Comparison of ENCODE assay signal across 28 cellular contexts in genomic region chr3:194991338-194991654, GRCh38.
"Had no signal": no experiment of that assay in that cellular context is flagged by ENCODE, and none has a peak within 500 bp of the region (broad histone marks: within the 10 kb centered on the region; RNA-seq: fewer than 3 reads in every experiment).

No MANE protein-coding gene starts in this region.

- H3K4me3 Mint-ChIP-seq: dendritic cell treated with granulocyte-macrophage colony-stimulating factor and Interleukin-4, amounts not matched to agents 40 ng/mL and 50 ng/mL, for 4 days; effector memory CD8-positive, alpha-beta T cell had no signal

- H3K4me3 ChIP-seq: colonic mucosa, coronary artery, dorsolateral prefrontal cortex, esophagus muscularis mucosa, esophagus squamous epithelium, gastrocnemius medialis, gastroesophageal sphincter, heart left ventricle, heart right ventricle had no signal

- H3K36me3 ChIP-seq: colonic mucosa, esophagus muscularis mucosa, esophagus squamous epithelium, gastrocnemius medialis, gastroesophageal sphincter, heart left ventricle, heart right ventricle had no signal

- H3K27me3 ChIP-seq: colonic mucosa, esophagus squamous epithelium, foreskin keratinocyte, gastrocnemius medialis, gastroesophageal sphincter, heart left ventricle, heart right ventricle had no signal

- ATAC-seq: effector memory CD8-positive, alpha-beta T cell; esophagus mucosa; foreskin keratinocyte; gastrocnemius medialis; gastroesophageal sphincter; heart left ventricle; heart right ventricle had no signal

- H3K9me3 ChIP-seq: colonic mucosa, esophagus muscularis mucosa, esophagus squamous epithelium, gastrocnemius medialis, gastroesophageal sphincter, heart left ventricle, heart right ventricle had no signal

- H3K4me1 ChIP-seq: colonic mucosa, esophagus muscularis mucosa, gastrocnemius medialis, gastroesophageal sphincter, heart left ventricle had no signal

- DNase-seq: colonic mucosa; cortex of kidney; dermis blood vessel endothelial cell; dorsolateral prefrontal cortex; effector CD4-positive, alpha-beta T cell; effector CD8-positive, alpha-beta T cell; effector memory CD4-positive, alpha-beta T cell; effector memory CD8-positive, alpha-beta T cell; erythroblast; esophagus squamous epithelium; foreskin fibroblast; foreskin keratinocyte; foreskin melanocyte; gastrocnemius medialis; glutamatergic neuron; head of caudate nucleus; heart left ventricle; heart right ventricle had no signal

- H3K27ac ChIP-seq: colonic mucosa, coronary artery, dorsolateral prefrontal cortex, epithelial cell of prostate, esophagus muscularis mucosa, esophagus squamous epithelium, foreskin keratinocyte, gastrocnemius medialis, gastroesophageal sphincter, heart left ventricle, heart right ventricle had no signal

- H3K9me3 Mint-ChIP-seq: effector memory CD8-positive, alpha-beta T cell had no signal

- FAIRE-seq: colon, endometrium, endothelial cell of umbilical vein, frontal cortex had no signal

- H3K27ac Mint-ChIP-seq: dendritic cell treated with granulocyte-macrophage colony-stimulating factor and Interleukin-4, amounts not matched to agents 40 ng/mL and 50 ng/mL, for 4 days; effector memory CD8-positive, alpha-beta T cell had no signal
